In genomic region chr3:57557088-57557537, GRCh38 we compare ENCODE assay signal across 8 cellular contexts. TPM values are rescaled to one million over a fixed set of nuclear protein-coding genes. Genes with fewer than 3 reads are reported as not detected.
DNase-seq lines count a peak whose midpoint lies in the region; ATAC-seq and TF ChIP-seq lines count a peak whose summit lies in the region.

No MANE protein-coding gene starts in this region.

- H3K36me3 ChIP-seq in CD8-positive, alpha-beta T cell (ENCODE audit: insufficient read depth, low read length), result peaks cover 15% of the 10 kb centered on the region
- H3K36me3 ChIP-seq in GM23338 (ENCODE audit: insufficient read depth), result no peaks in the 10 kb centered on the region; the same call in 1 of the 2 replicates

- H3K4me2 ChIP-seq in GM23338, result peak overlapping the region; percentile 96

- intact Hi-C loops in CD8-positive, alpha-beta T cell (cut with DNase I, micrococcal nuclease), result loop anchor here (5.0 to 10.0 kb wide), 4 partner anchors 162 to 872 kb away; partner anchors contain the start of genes APPL1 (in 2 of the 2) and TASOR (in 1 of the 2)

- H3K36me3 Mint-ChIP-seq in CD8-positive, alpha-beta T cell, result peaks cover 40% of the 10 kb centered on the region
- peaks cover 19% of the 10 kb centered on the region for H3K36me3 Mint-ChIP-seq in GM23338 (ENCODE audit: low read depth)
- H3K36me3 Mint-ChIP-seq in activated naive CD8-positive, alpha-beta T cell treated with anti-CD3 and anti-CD28 coated beads, Interleukin-2, amount 10 ng/mL, durations not matched to agents 7 days and 5 days, result peaks cover 22% of the 10 kb centered on the region

- peak overlapping the region; percentile 77 for H3K4me3 ChIP-seq in CD8-positive, alpha-beta T cell (ENCODE audit: low read depth, low read length)
- peak overlapping the region; percentile 86 for H3K4me3 ChIP-seq in GM23338
- peak overlapping the region; percentile 84 for H3K4me3 ChIP-seq in iPS-18c (ENCODE audit: insufficient read depth, low read depth, low read length)

- DNase-seq in CD8-positive, alpha-beta T cell, result peak; percentile 2 to 53 (median 35)
- DNase-seq in GM23338 (ENCODE audit: low spot score) (peak; percentile 52), RPMI7951 (ENCODE audit: low read depth) (peak; percentile 55), hippocampal formation (lab: John Stamatoyannopoulos, UW) (no peak)
- peak; percentile 65 for DNase-seq in activated naive CD8-positive, alpha-beta T cell treated with anti-CD3 and anti-CD28 coated beads, Interleukin-2, amount 10 ng/mL, durations not matched to agents 7 days and 5 days
- peak; percentile 20 to 24 for DNase-seq in stimulated activated CD4-positive, alpha-beta T cell treated with anti-CD3 and anti-CD28 coated beads, Interleukin-15, amount 100 ng/mL, for 48 hours (ENCODE audit: low read depth in 2 of 2)

- no peak for TF ChIP-seq CTCF in CD8-positive, alpha-beta T cell (IDR thresholded peaks at IDR 0.05)
- TF ChIP-seq CTCF in GM23338 (conservative IDR thresholded peaks at IDR 0.05; ENCODE audit: low read depth in 2 of 2), result 0 out of 4 replicates have a peak, but pooled peaks of 1 of the 2 experiments have one; percentile 1

- H3K9me3 ChIP-seq in CD8-positive, alpha-beta T cell (ENCODE audit: low read length), result no peaks in the 10 kb centered on the region
- H3K9me3 ChIP-seq in iPS-18c (ENCODE audit: control insufficient read depth, insufficient read depth, low read length), result no peaks in the 10 kb centered on the region

- peak overlapping the region; percentile 87 for H3K27ac ChIP-seq in CD8-positive, alpha-beta T cell (ENCODE audit: low read depth, low read length)
- H3K27ac ChIP-seq in GM23338 (ENCODE audit: low read depth), result no peak overlapping the region

- peaks cover 35% of the 10 kb centered on the region for H3K4me1 ChIP-seq in CD8-positive, alpha-beta T cell (ENCODE audit: insufficient read depth, low read length)
- H3K4me1 ChIP-seq in GM23338 (ENCODE audit: insufficient read depth), result peaks cover 9% of the 10 kb centered on the region

- 0 out of 2 replicates have a peak overlapping the region, but pooled peaks have one; percentile 99 for H2AFZ ChIP-seq in GM23338

- peaks cover 48% of the 10 kb centered on the region for H3K4me1 Mint-ChIP-seq in CD8-positive, alpha-beta T cell (ENCODE audit: low read depth)
- peaks cover 17% of the 10 kb centered on the region; the same call in 2 of the 3 replicates for H3K4me1 Mint-ChIP-seq in GM23338
- H3K4me1 Mint-ChIP-seq in activated naive CD8-positive, alpha-beta T cell treated with anti-CD3 and anti-CD28 coated beads, Interleukin-2, amount 10 ng/mL, durations not matched to agents 7 days and 5 days, result peaks cover 34% of the 10 kb centered on the region

- H3F3A ChIP-seq in GM23338 (replicated peaks; ENCODE audit: low read depth), result peaks cover 12% of the 10 kb centered on the region; the same call in 1 of the 2 replicates

- peak overlapping the region; percentile 99 for H3K27ac Mint-ChIP-seq in CD8-positive, alpha-beta T cell
- no peak overlapping the region for H3K27ac Mint-ChIP-seq in GM23338
- H3K27ac Mint-ChIP-seq in activated naive CD8-positive, alpha-beta T cell treated with anti-CD3 and anti-CD28 coated beads, Interleukin-2, amount 10 ng/mL, durations not matched to agents 7 days and 5 days, result peak overlapping the region; percentile 99

- H3K27me3 ChIP-seq in CD8-positive, alpha-beta T cell (ENCODE audit: insufficient read depth, low read length), result no peaks in the 10 kb centered on the region
- peaks cover 14% of the 10 kb centered on the region; the same call in 1 of the 2 replicates for H3K27me3 ChIP-seq in GM23338 (ENCODE audit: insufficient read depth)

- no peaks in the 10 kb centered on the region for H3K9me2 ChIP-seq in GM23338 (ENCODE audit: insufficient read depth)

- peak; percentile 52 for ATAC-seq in CD8-positive, alpha-beta T cell
- ATAC-seq in GM23338 (peak; percentile 35), GM19397 (IDR thresholded peaks at IDR 0.05; ENCODE audit: unreplicated experiment) (no peak)
- peak; percentile 64 for ATAC-seq in activated naive CD8-positive, alpha-beta T cell treated with anti-CD3 and anti-CD28 coated beads, Interleukin-2, amount 10 ng/mL, durations not matched to agents 7 days and 5 days (ENCODE audit: low read depth)

- CTCF ChIA-PET in CD8-positive, alpha-beta T cell (lab: Charles Lee), result interaction anchor here (0.8 to 2.4 kb wide), 4 partner anchors 23 to 269 kb away, joined by 3 to 8 read pairs (median 4); partner anchors contain the start of gene ARF4

- no peaks in the 10 kb centered on the region for H3K9me3 Mint-ChIP-seq in CD8-positive, alpha-beta T cell
- H3K9me3 Mint-ChIP-seq in GM23338, result no peaks in the 10 kb centered on the region
- no peaks in the 10 kb centered on the region for H3K9me3 Mint-ChIP-seq in activated naive CD8-positive, alpha-beta T cell treated with anti-CD3 and anti-CD28 coated beads, Interleukin-2, amount 10 ng/mL, durations not matched to agents 7 days and 5 days

- H4K20me1 ChIP-seq in GM23338 (replicated peaks; ENCODE audit: insufficient read depth), result 0 out of 2 replicates have a peak, but pooled peaks cover 4% of the 10 kb centered on the region

- POLR2A ChIA-PET in CD8-positive, alpha-beta T cell (lab: Charles Lee), result interaction anchor here (0.6 to 4.7 kb wide), 7 partner anchors 10 to 136 kb away, joined by 3 to 43 read pairs (median 5); partner anchors contain the start of genes ARF4 and DENND6A
- POLR2A ChIA-PET in activated naive CD8-positive, alpha-beta T cell treated with anti-CD3 and anti-CD28 coated beads, Interleukin-2, amount 10 ng/mL, durations not matched to agents 7 days and 5 days (lab: Charles Lee), result interaction anchor here (0.6 to 3.7 kb wide), 8 partner anchors 9 to 329 kb away, joined by 3 to 55 read pairs (median 3); partner anchors contain the start of genes ARF4 and SLMAP

- peak overlapping the region; percentile 88 for H3K4me3 Mint-ChIP-seq in CD8-positive, alpha-beta T cell
- peak overlapping the region; percentile 91 for H3K4me3 Mint-ChIP-seq in GM23338
- H3K4me3 Mint-ChIP-seq in activated naive CD8-positive, alpha-beta T cell treated with anti-CD3 and anti-CD28 coated beads, Interleukin-2, amount 10 ng/mL, durations not matched to agents 7 days and 5 days, result peak overlapping the region; percentile 90

- peaks cover 17% of the 10 kb centered on the region for H3K79me2 ChIP-seq in GM23338 (replicated peaks; ENCODE audit: insufficient read depth)

- H3K27me3 Mint-ChIP-seq in CD8-positive, alpha-beta T cell (ENCODE audit: low read depth), result no peaks in the 10 kb centered on the region
- H3K27me3 Mint-ChIP-seq in GM23338 (ENCODE audit: insufficient read depth, low read depth, poor library complexity), result peaks cover 4% of the 10 kb centered on the region
- no peaks in the 10 kb centered on the region for H3K27me3 Mint-ChIP-seq in activated naive CD8-positive, alpha-beta T cell treated with anti-CD3 and anti-CD28 coated beads, Interleukin-2, amount 10 ng/mL, durations not matched to agents 7 days and 5 days

TF ChIP-seq in GM23338, 12 proteins besides CTCF, POLR2A, EP300 and RAD21:
- TF ChIP-seq NANOG (IDR thresholded peaks at IDR 0.05; ENCODE audit: borderline replicate concordance), result no peak

RNA-seq across cellular contexts. Expression of gene PDE12, which starts 1.0 kb away (rescaled TPM):
- total RNA-seq in CD8-positive, alpha-beta T cell, result 10 to 100 TPM; 44.8 to 45.9 TPM
- total RNA-seq in GM23338 (2014; rRNA removed; shearing (Covaris generic)), result 12.9 and 14.3 TPM in 2 replicates
- polyA plus RNA-seq in GM23338 (2016; fragmentation: Nextera tagmentation; extraction: Ambion mirVana), result 4.5 and 5.0 TPM in 2 replicates
- total RNA-seq in RPMI7951 (2014; rRNA removed; shearing (Covaris generic)), result 25.0 and 27.0 TPM in 2 replicates
- total RNA-seq in activated naive CD8-positive, alpha-beta T cell treated with anti-CD3 and anti-CD28 coated beads, Interleukin-2, amount 10 ng/mL, durations not matched to agents 7 days and 5 days, result 10 to 100 TPM; 23.3 to 27.3 TPM

RNA-seq across cellular contexts. Expression of gene DNAH12, which starts 13.0 kb away (rescaled TPM):
- total RNA-seq in CD8-positive, alpha-beta T cell, result under 1 TPM; 0.08 to 0.27 TPM
- 0.27 TPM in 1 of 2 replicates, not detected in the other for total RNA-seq in GM23338 (2014; rRNA removed; shearing (Covaris generic))
- polyA plus RNA-seq in GM23338 (2016; fragmentation: Nextera tagmentation; extraction: Ambion mirVana), result not detected in 2 replicates
- total RNA-seq in RPMI7951 (2014; rRNA removed; shearing (Covaris generic)), result 0.49 and 1.6 TPM in 2 replicates
- under 1 TPM; 0.20 to 0.30 TPM for total RNA-seq in activated naive CD8-positive, alpha-beta T cell treated with anti-CD3 and anti-CD28 coated beads, Interleukin-2, amount 10 ng/mL, durations not matched to agents 7 days and 5 days

RNA-seq across cellular contexts. Expression of gene ARF4, which starts 40.0 kb away (rescaled TPM):
- total RNA-seq in CD8-positive, alpha-beta T cell, result 10 to 100 TPM; 72.7 to 73.5 TPM
- 144 and 157 TPM in 2 replicates for total RNA-seq in GM23338 (2014; rRNA removed; shearing (Covaris generic))
- 227 and 249 TPM in 2 replicates for polyA plus RNA-seq in GM23338 (2016; fragmentation: Nextera tagmentation; extraction: Ambion mirVana)
- total RNA-seq in RPMI7951 (2014; rRNA removed; shearing (Covaris generic)), result 475 and 554 TPM in 2 replicates
- total RNA-seq in activated naive CD8-positive, alpha-beta T cell treated with anti-CD3 and anti-CD28 coated beads, Interleukin-2, amount 10 ng/mL, durations not matched to agents 7 days and 5 days, result 10 to 100 TPM; 46.1 to 46.3 TPM

Comparison
In these comparisons a context has a peak if more than half of its experiments do, and no peak if none do; other contexts are left out.
1. DNase-seq: peak in CD8-positive, alpha-beta T cell (7 of 7), GM23338 (single experiment), RPMI7951 (single experiment), activated naive CD8-positive, alpha-beta T cell treated with anti-CD3 and anti-CD28 coated beads, Interleukin-2, amount 10 ng/mL, durations not matched to agents 7 days and 5 days (single experiment) and stimulated activated CD4-positive, alpha-beta T cell treated with anti-CD3 and anti-CD28 coated beads, Interleukin-15, amount 100 ng/mL, for 48 hours (2 of 2); none in hippocampal formation (0 of 2).
2. Peak in every context shown above with its lines, with median percentiles within 50 percentile points of each other: H3K4me3 ChIP-seq and H3K4me3 Mint-ChIP-seq.